ENCODE assay signal across 22 cellular contexts in genomic region chrX:18598413-18598812, GRCh38.
DNase-seq lines count a peak whose midpoint lies in the region; ATAC-seq, FAIRE-seq and TF ChIP-seq lines count a peak whose summit lies in the region.
"Had no signal": no experiment of that assay in that cellular context is flagged by ENCODE, and none has a peak within 500 bp of the region (broad histone marks: within the 10 kb centered on the region; RNA-seq: fewer than 3 reads in every experiment).

No MANE protein-coding gene starts in this region.

- H3K4me1 ChIP-seq in mammary epithelial cell (ENCODE audit: insufficient read depth, low read length) (no peaks in the 10 kb centered on the region), astrocyte (ENCODE audit: insufficient read depth, low read length) (no peaks in the 10 kb centered on the region)
- H3K4me1 ChIP-seq: BLaER1, HAP-1 had no signal

- BruUV-seq in MCF 10A (replicated peaks; lab: Mats Ljungman, UMichigan) (no TSS peak), mammary epithelial cell (replicated peaks; lab: Mats Ljungman, UMichigan) (no TSS peak)

- no peak for TF ChIP-seq CTCF in MCF 10A (IDR thresholded peaks at IDR 0.05; ENCODE audit: unreplicated experiment)
- no peak for TF ChIP-seq CTCF in mammary epithelial cell (conservative IDR thresholded peaks at IDR 0.05 in 1 of 2, IDR thresholded peaks at IDR 0.05 in 1 of 2; ENCODE audit: extremely low read depth in 1 of 2, insufficient read depth in 1 of 2, low read depth in 1 of 2, low read length in 2 of 2)
- TF ChIP-seq CTCF in astrocyte (IDR thresholded peaks at IDR 0.05; ENCODE audit: insufficient read depth, low read depth, low read length): no peak

- H3K4me1 Mint-ChIP-seq in MCF 10A (ENCODE audit: insufficient read depth, unreplicated experiment) (peaks cover 7% of the 10 kb centered on the region), astrocyte (ENCODE audit: low read depth, unreplicated experiment) (peaks cover 2% of the 10 kb centered on the region)
- H3K4me1 Mint-ChIP-seq: CD4-positive, CD25-positive, alpha-beta regulatory T cell had no signal

- no peak overlapping the region for H3K27ac ChIP-seq in mammary epithelial cell (ENCODE audit: insufficient read depth, low read depth, low read length)
- H3K27ac ChIP-seq in astrocyte (ENCODE audit: low read depth, low read length): no peak overlapping the region
- H3K27ac ChIP-seq: BLaER1, GM23248 had no signal

- peak; percentile 87 for FAIRE-seq in astrocyte (lab: Jason Lieb, UNC)
- peak; percentile 92 for FAIRE-seq in islet of Langerhans (lab: Jason Lieb, UNC)
- FAIRE-seq: GM12892 had no signal

- no peak for ATAC-seq in Right ventricle myocardium inferior

- H3K36me3 ChIP-seq in mammary epithelial cell (ENCODE audit: insufficient read depth, low read length) (no peaks in the 10 kb centered on the region), astrocyte (ENCODE audit: insufficient read depth, low read length) (no peaks in the 10 kb centered on the region)
- H3K36me3 ChIP-seq: BLaER1, HAP-1 had no signal

- H3K27ac Mint-ChIP-seq in MCF 10A (ENCODE audit: low read depth, unreplicated experiment) (peak overlapping the region; percentile 42), astrocyte (ENCODE audit: unreplicated experiment) (no peak overlapping the region)
- H3K27ac Mint-ChIP-seq: CD4-positive, CD25-positive, alpha-beta regulatory T cell had no signal

- no peak for DNase-seq in MCF 10A (ENCODE audit: unreplicated experiment)
- no peak for DNase-seq in mammary epithelial cell
- peak; percentile 12 for DNase-seq in astrocyte (ENCODE audit: low read depth)
- no peak for DNase-seq in SKM-1 treated with dmso at 0.1 percent for 144 hours (lab: John Stamatoyannopoulos, UW; ENCODE audit: unreplicated experiment)
- no peak for DNase-seq in NCI-H446 treated with DMSO at 0.1 percent for 48 hours (lab: John Stamatoyannopoulos, UW)
- DNase-seq in Right ventricle myocardium inferior (ENCODE audit: missing footprints): no peak
- no peak for DNase-seq in activated naive CD4-positive, alpha-beta T cell treated with Interleukin-2 at 50 U/mL for 16 hours
- DNase-seq: 8988T; CD4-positive, CD25-positive, alpha-beta regulatory T cell; DMS79 treated with DMSO at 0.1 percent for 48 hours; GM23248; KG1; MM.1S; NCI-H1694; NCI-H2029 treated with DMSO at 0.1 percent for 48 hours; NCI-H69; RPMI8226; SHP77 treated with DMSO at 0.1 percent for 48 hours had no signal

- CTCF ChIA-PET in MCF 10A (lab: Yijun Ruan, JAX): interaction anchor here (0.6 kb wide), 1 partner anchor 159 kb away, joined by 3 read pairs; no protein-coding TSS in a partner anchor
- CTCF ChIA-PET in mammary epithelial cell (lab: Charles Lee; ENCODE audit: low non-redundant PET): no interaction called here

- in situ Hi-C loops in mammary epithelial cell (cut with MboI; ENCODE audit: low sequenced_read_pairs in 2 of 2): no loop called here

- no peaks in the 10 kb centered on the region for H3K27me3 Mint-ChIP-seq in MCF 10A (ENCODE audit: insufficient read depth, unreplicated experiment)
- no peaks in the 10 kb centered on the region for H3K27me3 Mint-ChIP-seq in astrocyte (ENCODE audit: low read depth, unreplicated experiment)
- H3K27me3 Mint-ChIP-seq: CD4-positive, CD25-positive, alpha-beta regulatory T cell had no signal

- intact Hi-C loops in MCF 10A (cut with micrococcal nuclease): no loop called here
- intact Hi-C loops in mammary epithelial cell (cut with micrococcal nuclease): no loop called here
- intact Hi-C loops in Right ventricle myocardium inferior (cut with DNase I): no loop called here

- no peak overlapping the region for H3K4me3 Mint-ChIP-seq in MCF 10A (ENCODE audit: unreplicated experiment)
- H3K4me3 Mint-ChIP-seq in astrocyte (ENCODE audit: unreplicated experiment): no peak overlapping the region
- H3K4me3 Mint-ChIP-seq: CD4-positive, CD25-positive, alpha-beta regulatory T cell had no signal

- H3K9me3 Mint-ChIP-seq in MCF 10A (ENCODE audit: unreplicated experiment): no peaks in the 10 kb centered on the region
- no peaks in the 10 kb centered on the region for H3K9me3 Mint-ChIP-seq in astrocyte (ENCODE audit: unreplicated experiment)

- H2AFZ ChIP-seq in mammary epithelial cell (ENCODE audit: low read depth, low read length): no peak overlapping the region
- H2AFZ ChIP-seq in astrocyte (ENCODE audit: low read depth, low read length): no peak overlapping the region
- H2AFZ ChIP-seq: GM23248 had no signal

- H3K9ac ChIP-seq in mammary epithelial cell (ENCODE audit: insufficient read depth, low read length) (no peak overlapping the region), astrocyte (ENCODE audit: low read length) (no peak overlapping the region)
- H3K9ac ChIP-seq: BLaER1, GM23248 had no signal

- H3K27me3 ChIP-seq in mammary epithelial cell (ENCODE audit: insufficient read depth, low read length): no peaks in the 10 kb centered on the region
- no peaks in the 10 kb centered on the region for H3K27me3 ChIP-seq in astrocyte (ENCODE audit: insufficient read depth, low read length)

- POLR2A ChIA-PET in MCF 10A (lab: Yijun Ruan, JAX): no interaction called here

- no peaks in the 10 kb centered on the region for H3K36me3 Mint-ChIP-seq in MCF 10A (ENCODE audit: insufficient read depth, unreplicated experiment)
- peaks cover 2% of the 10 kb centered on the region for H3K36me3 Mint-ChIP-seq in astrocyte (ENCODE audit: low read depth, unreplicated experiment)

- H3K9me3 ChIP-seq in mammary epithelial cell (replicated peaks; ENCODE audit: insufficient read depth, low read length) (no peaks in the 10 kb centered on the region), astrocyte (ENCODE audit: insufficient read depth, low read depth, low read length) (no peaks in the 10 kb centered on the region)
- H3K9me3 ChIP-seq: BLaER1, HAP-1 had no signal

- H3K79me2 ChIP-seq in mammary epithelial cell (ENCODE audit: insufficient read depth, low read length) (no peaks in the 10 kb centered on the region), astrocyte (ENCODE audit: insufficient read depth, low read length) (no peaks in the 10 kb centered on the region)

- H3K4me3 ChIP-seq in mammary epithelial cell (replicated peaks in 1 of 3; ENCODE audit: insufficient read depth in 1 of 3, low read depth in 2 of 3, low read length in 3 of 3) (no peak overlapping the region), astrocyte (ENCODE audit: insufficient read depth, low read depth, low read length) (no peak overlapping the region)
- H3K4me3 ChIP-seq: BLaER1, GM23248, HAP-1 had no signal

- dilution Hi-C loops in mammary epithelial cell (cut with HindIII; ENCODE audit: low sequenced_read_pairs): no loop called here

- no peak overlapping the region for H3K4me2 ChIP-seq in mammary epithelial cell (ENCODE audit: insufficient read depth, low read depth, low read length)
- no peak overlapping the region for H3K4me2 ChIP-seq in astrocyte (ENCODE audit: low read length)
- H3K4me2 ChIP-seq: BLaER1 had no signal

- 64% methylated on average over 2 of the region's 2 CpGs for WGBS in mammary epithelial cell (ENCODE audit: low coverage, missing lambda C conversion rate)

- H4K20me1 ChIP-seq in mammary epithelial cell (ENCODE audit: insufficient read depth, low read length) (no peaks in the 10 kb centered on the region), astrocyte (ENCODE audit: insufficient read depth, low read length) (no peaks in the 10 kb centered on the region)
- H4K20me1 ChIP-seq: BLaER1 had no signal
